ENCODE assay signal across 15 cellular contexts in the genomic region with DNA sequence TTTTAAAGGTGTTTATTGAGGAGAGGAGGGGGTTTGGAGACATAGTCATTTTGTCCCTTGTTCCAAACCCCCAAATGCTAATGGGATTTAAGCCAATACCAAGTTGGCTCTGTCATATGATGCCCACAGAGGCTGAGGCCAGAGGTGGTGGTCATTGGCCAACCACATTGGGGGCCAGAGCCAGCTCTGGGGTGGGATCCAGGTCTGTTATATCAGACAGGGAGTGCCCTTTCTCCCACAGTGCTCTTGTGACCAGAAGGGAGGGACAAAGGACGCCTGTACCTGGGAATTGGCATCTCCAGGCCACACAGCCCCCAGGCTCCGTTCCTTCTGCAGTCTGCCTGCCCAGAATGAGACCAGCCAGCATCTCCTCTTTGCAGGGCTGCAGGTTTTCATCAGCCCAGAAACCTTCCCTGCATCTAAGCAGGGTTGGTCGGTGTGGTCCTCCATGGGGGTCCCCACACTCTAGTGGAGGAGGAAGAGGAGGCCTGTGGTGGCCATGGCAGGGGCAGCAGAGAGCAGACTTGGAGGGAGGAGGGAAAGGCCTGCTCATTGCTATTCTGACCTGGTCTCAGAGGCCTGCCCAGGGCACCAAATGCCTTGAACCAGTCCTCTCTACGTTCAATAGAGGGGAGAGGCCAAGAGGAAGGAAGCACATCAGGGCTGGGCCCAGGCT. TPM values are rescaled to one million over a fixed set of nuclear protein-coding genes. Genes with fewer than 3 reads are reported as not detected.
DNase-seq lines count a peak whose midpoint lies in the region; ATAC-seq and TF ChIP-seq lines count a peak whose summit lies in the region.
"Had no signal": no experiment of that assay in that cellular context is flagged by ENCODE, and none has a peak within 500 bp of the region (broad histone marks: within the 10 kb centered on the region; RNA-seq: fewer than 3 reads in every experiment).

No MANE protein-coding gene starts in this region.

- intact Hi-C loops in left ventricle myocardium inferior (cut with micrococcal nuclease) (no loop called here), cardiac septum (cut with DNase I) (no loop called here), spleen (cut with DNase I; ENCODE audit: low total_unique reads) (no loop called here)

- 57 to 78% (median 62%) methylated on average over 3 to 4 of the region's 4 CpGs for WGBS in spleen, 5 donors

- H3K4me1 ChIP-seq in left ventricle myocardium inferior, result peaks cover 33% of the 10 kb centered on the region
- H3K4me1 ChIP-seq in spleen, result no peaks in the 10 kb centered on the region
- H3K4me1 ChIP-seq: BLaER1 treated with 17β-estradiol and CSF1 and Interleukin-3, amounts not matched to agents 10 nM and 100 nM had no signal

- no peaks in the 10 kb centered on the region for H3K9me3 ChIP-seq in left ventricle myocardium inferior (replicated peaks)
- no peaks in the 10 kb centered on the region for H3K9me3 ChIP-seq in spleen
- H3K9me3 ChIP-seq: BLaER1 treated with 17β-estradiol and CSF1 and Interleukin-3, amounts not matched to agents 10 nM and 100 nM had no signal

- no peak for ATAC-seq in GM18498 (IDR thresholded peaks at IDR 0.05; ENCODE audit: unreplicated experiment)

- H3K36me3 ChIP-seq in left ventricle myocardium inferior (no peaks in the 10 kb centered on the region), spleen (no peaks in the 10 kb centered on the region)
- H3K36me3 ChIP-seq: BLaER1 treated with 17β-estradiol and CSF1 and Interleukin-3, amounts not matched to agents 10 nM and 100 nM had no signal

- DNase-seq in left ventricle myocardium inferior (peak; percentile 9), cardiac septum (ENCODE audit: low spot score) (no peak), caudate nucleus (lab: John Stamatoyannopoulos, UW) (no peak), mesenteric fat pad (ENCODE audit: low spot score) (peak; percentile 80), spleen (peak; percentile 54), NCI-H345 (lab: John Stamatoyannopoulos, UW) (no peak), C1 segment of cervical spinal cord (lab: John Stamatoyannopoulos, UW) (no peak)
- DNase-seq: ACHN; Calu3; CD4-positive, alpha-beta T cell; DMS 273 treated with DMSO at 0.1 percent for 48 hours; HCEC 1CT; HFFc6 had no signal

- TF ChIP-seq POLR2A in spleen (IDR thresholded peaks at IDR 0.05), result no peak

- H3K4me3 ChIP-seq in left ventricle myocardium inferior (no peak overlapping the region), spleen (no peak overlapping the region)
- H3K4me3 ChIP-seq: BLaER1 treated with 17β-estradiol and CSF1 and Interleukin-3, amounts not matched to agents 10 nM and 100 nM had no signal

- H3K27ac ChIP-seq in left ventricle myocardium inferior (replicated peaks) (peak overlapping the region; percentile 73), caudate nucleus (ENCODE audit: low read depth, low read length) (peak overlapping the region; percentile 40), spleen (no peak overlapping the region)
- H3K27ac ChIP-seq: BLaER1 treated with 17β-estradiol and CSF1 and Interleukin-3, amounts not matched to agents 10 nM and 100 nM had no signal

- no peaks in the 10 kb centered on the region for H3K27me3 ChIP-seq in left ventricle myocardium inferior (ENCODE audit: low read depth)
- H3K27me3 ChIP-seq in spleen (replicated peaks in 1 of 7), result no peaks in the 10 kb centered on the region
- H3K27me3 ChIP-seq: BLaER1 treated with 17β-estradiol and CSF1 and Interleukin-3, amounts not matched to agents 10 nM and 100 nM had no signal

- TF ChIP-seq CTCF in left ventricle myocardium inferior (IDR thresholded peaks at IDR 0.05; ENCODE audit: borderline replicate concordance) (no peak), spleen (IDR thresholded peaks at IDR 0.05 in 8 of 11, conservative IDR thresholded peaks at IDR 0.05 in 3 of 11) (no peak)

RNA-seq across cellular contexts. Expression of gene ADCYAP1R1, which starts 17.9 kb away (rescaled TPM):
- total RNA-seq in left ventricle myocardium inferior (2.5 TPM), cardiac septum (1.4 TPM), mesenteric fat pad (2.5 TPM), spleen (1 to 10 TPM in 4 of 7 donors, under 1 TPM in 3; 0.43 to 5.6 (median 1.0) TPM)
- polyA plus RNA-seq in spleen, result under 1 TPM; 0.04 to 0.13 (median 0.06) TPM
- total RNA-seq: Calu3; CD4-positive, alpha-beta T cell had no signal

Comparison
In these comparisons a context has a peak if more than half of its experiments do, and no peak if none do; other contexts are left out.
1. DNase-seq: peak in left ventricle myocardium inferior (single experiment), mesenteric fat pad (single experiment) and spleen (single experiment); none in cardiac septum (single experiment), caudate nucleus (0 of 61), NCI-H345 (single experiment) and C1 segment of cervical spinal cord (0 of 14).
2. H3K27ac ChIP-seq: peak in left ventricle myocardium inferior (single experiment) and caudate nucleus (single experiment); none in spleen (0 of 8).